12 cellular contexts compared by ENCODE assay signal in the genomic region with DNA sequence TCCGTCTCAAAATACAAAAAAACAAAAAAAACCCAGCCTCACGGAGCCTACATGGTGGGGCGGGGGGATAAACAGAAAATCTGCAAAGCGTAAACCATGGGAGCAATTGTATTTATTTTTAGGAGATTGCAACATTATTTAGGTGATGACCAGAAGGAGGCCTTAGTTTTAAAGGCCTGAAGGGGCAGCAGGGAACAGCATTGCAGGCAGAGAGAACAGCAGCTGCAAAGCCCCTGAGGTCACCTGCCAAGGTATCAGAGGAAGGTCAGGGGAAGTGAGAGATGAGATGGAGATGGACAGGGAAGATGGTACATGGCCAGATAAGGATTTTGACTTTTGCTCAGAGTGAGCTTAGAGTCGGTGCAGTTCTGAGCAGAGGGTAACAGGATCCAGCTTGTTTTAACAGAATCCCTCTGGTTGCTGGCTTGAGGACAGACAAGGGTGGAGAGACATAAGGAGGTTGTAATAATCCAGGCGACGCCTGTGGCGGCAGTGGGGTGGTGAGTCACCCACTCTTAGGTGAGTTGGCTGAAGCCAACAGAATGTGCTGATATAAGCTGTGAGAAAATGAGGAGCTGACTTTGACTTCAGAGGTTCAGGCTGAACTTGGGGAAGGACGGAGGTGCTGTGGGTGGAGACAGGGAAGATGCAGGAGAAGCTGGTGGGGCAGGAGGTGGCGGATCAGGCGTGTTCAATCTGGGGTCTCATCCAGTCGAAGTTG.
DNase-seq lines count a peak whose midpoint lies in the region; ATAC-seq and TF ChIP-seq lines count a peak whose summit lies in the region.
"Had no signal": no experiment of that assay in that cellular context is flagged by ENCODE, and none has a peak within 500 bp of the region (broad histone marks: within the 10 kb centered on the region; RNA-seq: fewer than 3 reads in every experiment).

No MANE protein-coding gene starts in this region.

- intact Hi-C loops in upper lobe of right lung (cut with DNase I) (no loop called here), left ventricle myocardium inferior (cut with micrococcal nuclease) (no loop called here)

- DNase-seq in NOMO-1 treated with DMSO at 0.1 percent for 48 hours (lab: John Stamatoyannopoulos, UW; ENCODE audit: unreplicated experiment) (peak; percentile 41), NOMO-1 treated with dmso at 0.1 percent for 144 hours (lab: John Stamatoyannopoulos, UW; ENCODE audit: unreplicated experiment) (no peak), WTC11 (ENCODE audit: low spot score) (no peak), kidney epithelial cell (ENCODE audit: low read depth) (peak; percentile 57), upper lobe of right lung (peak; percentile 75), left ventricle myocardium inferior (no peak), SKM-1 treated with dmso at 0.1 percent for 144 hours (lab: John Stamatoyannopoulos, UW; ENCODE audit: unreplicated experiment) (no peak)
- no peak for DNase-seq in activated T-cell treated with anti-CD3 and anti-CD28 coated beads, Interleukin-2, amount 50 U/mL, for 72 hours
- DNase-seq: activated CD4-positive, alpha-beta T cell treated with anti-CD3 and anti-CD28 coated beads, Interleukin-2, amount 50 U/mL, for 48 hours; gastrocnemius medialis; NCI-H1048 had no signal

- no peak for TF ChIP-seq CTCF in WTC11 (IDR thresholded peaks at IDR 0.05)
- TF ChIP-seq CTCF in kidney epithelial cell (IDR thresholded peaks at IDR 0.05; ENCODE audit: insufficient read depth, low read length, poor library complexity, severe bottlenecking), result no peak
- no peak for TF ChIP-seq CTCF in upper lobe of right lung (IDR thresholded peaks at IDR 0.05)
- no peak for TF ChIP-seq CTCF in left ventricle myocardium inferior (IDR thresholded peaks at IDR 0.05; ENCODE audit: borderline replicate concordance)

- peaks cover 2% of the 10 kb centered on the region; the same call in 1 of the 2 replicates for H3K4me1 Mint-ChIP-seq in WTC11
- H3K4me1 Mint-ChIP-seq in activated T-cell treated with anti-CD3 and anti-CD28 coated beads, Interleukin-2, amount 50 U/mL, for 72 hours (ENCODE audit: low read depth), result no peaks in the 10 kb centered on the region

- no peaks in the 10 kb centered on the region for H3K27me3 ChIP-seq in kidney epithelial cell (ENCODE audit: control insufficient read depth, insufficient read depth, low read length)
- H3K27me3 ChIP-seq in upper lobe of right lung, result no peaks in the 10 kb centered on the region
- H3K27me3 ChIP-seq in left ventricle myocardium inferior (ENCODE audit: low read depth), result no peaks in the 10 kb centered on the region
- H3K27me3 ChIP-seq: gastrocnemius medialis had no signal

- ATAC-seq in WTC11, result no peak
- ATAC-seq in upper lobe of right lung, result peak; percentile 82
- ATAC-seq in activated T-cell treated with anti-CD3 and anti-CD28 coated beads, Interleukin-2, amount 50 U/mL, for 72 hours (replicated peaks in 1 of 2), result no peak

- POLR2A ChIA-PET in WTC11 (lab: Charles Lee), result no interaction called here

- H3K36me3 Mint-ChIP-seq in WTC11, result peaks cover 12% of the 10 kb centered on the region
- H3K36me3 Mint-ChIP-seq in activated T-cell treated with anti-CD3 and anti-CD28 coated beads, Interleukin-2, amount 50 U/mL, for 72 hours (ENCODE audit: insufficient read depth in 2 of 2), result no peaks in the 10 kb centered on the region

- CTCF ChIA-PET in WTC11 (lab: Charles Lee), result interaction anchor here (0.6 to 1.1 kb wide), 2 partner anchors 9 to 52 kb away, joined by 4 to 7 read pairs; no protein-coding TSS in a partner anchor

- no peak overlapping the region for H3K4me3 Mint-ChIP-seq in WTC11
- no peak overlapping the region for H3K4me3 Mint-ChIP-seq in activated T-cell treated with anti-CD3 and anti-CD28 coated beads, Interleukin-2, amount 50 U/mL, for 72 hours

- H3K4me3 ChIP-seq in kidney epithelial cell (ENCODE audit: low read depth, low read length) (no peak overlapping the region), upper lobe of right lung (no peak overlapping the region), left ventricle myocardium inferior (no peak overlapping the region)
- H3K4me3 ChIP-seq: gastrocnemius medialis, thoracic aorta had no signal

- no peaks in the 10 kb centered on the region for H3K9me3 Mint-ChIP-seq in WTC11
- no peaks in the 10 kb centered on the region for H3K9me3 Mint-ChIP-seq in activated T-cell treated with anti-CD3 and anti-CD28 coated beads, Interleukin-2, amount 50 U/mL, for 72 hours

- H3K4me1 ChIP-seq in upper lobe of right lung (peaks cover 7% of the 10 kb centered on the region), left ventricle myocardium inferior (peaks cover 16% of the 10 kb centered on the region)

- no peaks in the 10 kb centered on the region for H3K27me3 Mint-ChIP-seq in WTC11 (ENCODE audit: low read depth)
- H3K27me3 Mint-ChIP-seq in activated T-cell treated with anti-CD3 and anti-CD28 coated beads, Interleukin-2, amount 50 U/mL, for 72 hours (ENCODE audit: low read depth), result no peaks in the 10 kb centered on the region

- peak overlapping the region; percentile 15 for H3K27ac Mint-ChIP-seq in WTC11
- no peak overlapping the region for H3K27ac Mint-ChIP-seq in activated T-cell treated with anti-CD3 and anti-CD28 coated beads, Interleukin-2, amount 50 U/mL, for 72 hours

- H3K9me3 ChIP-seq in upper lobe of right lung (no peaks in the 10 kb centered on the region), left ventricle myocardium inferior (replicated peaks) (no peaks in the 10 kb centered on the region)
- H3K9me3 ChIP-seq: gastrocnemius medialis, thoracic aorta had no signal

- H3K36me3 ChIP-seq in kidney epithelial cell (ENCODE audit: control insufficient read depth, insufficient read depth, low read length) (no peaks in the 10 kb centered on the region), upper lobe of right lung (no peaks in the 10 kb centered on the region), left ventricle myocardium inferior (peaks cover 5% of the 10 kb centered on the region)
- H3K36me3 ChIP-seq: gastrocnemius medialis, thoracic aorta had no signal

- no peak overlapping the region for H3K27ac ChIP-seq in upper lobe of right lung
- H3K27ac ChIP-seq in left ventricle myocardium inferior (replicated peaks), result no peak overlapping the region
- H3K27ac ChIP-seq: thoracic aorta had no signal

TF ChIP-seq in WTC11, 78 proteins besides CTCF, POLR2A, EP300 and RAD21 (continues in another document):
- TF ChIP-seq, protein P1, sequence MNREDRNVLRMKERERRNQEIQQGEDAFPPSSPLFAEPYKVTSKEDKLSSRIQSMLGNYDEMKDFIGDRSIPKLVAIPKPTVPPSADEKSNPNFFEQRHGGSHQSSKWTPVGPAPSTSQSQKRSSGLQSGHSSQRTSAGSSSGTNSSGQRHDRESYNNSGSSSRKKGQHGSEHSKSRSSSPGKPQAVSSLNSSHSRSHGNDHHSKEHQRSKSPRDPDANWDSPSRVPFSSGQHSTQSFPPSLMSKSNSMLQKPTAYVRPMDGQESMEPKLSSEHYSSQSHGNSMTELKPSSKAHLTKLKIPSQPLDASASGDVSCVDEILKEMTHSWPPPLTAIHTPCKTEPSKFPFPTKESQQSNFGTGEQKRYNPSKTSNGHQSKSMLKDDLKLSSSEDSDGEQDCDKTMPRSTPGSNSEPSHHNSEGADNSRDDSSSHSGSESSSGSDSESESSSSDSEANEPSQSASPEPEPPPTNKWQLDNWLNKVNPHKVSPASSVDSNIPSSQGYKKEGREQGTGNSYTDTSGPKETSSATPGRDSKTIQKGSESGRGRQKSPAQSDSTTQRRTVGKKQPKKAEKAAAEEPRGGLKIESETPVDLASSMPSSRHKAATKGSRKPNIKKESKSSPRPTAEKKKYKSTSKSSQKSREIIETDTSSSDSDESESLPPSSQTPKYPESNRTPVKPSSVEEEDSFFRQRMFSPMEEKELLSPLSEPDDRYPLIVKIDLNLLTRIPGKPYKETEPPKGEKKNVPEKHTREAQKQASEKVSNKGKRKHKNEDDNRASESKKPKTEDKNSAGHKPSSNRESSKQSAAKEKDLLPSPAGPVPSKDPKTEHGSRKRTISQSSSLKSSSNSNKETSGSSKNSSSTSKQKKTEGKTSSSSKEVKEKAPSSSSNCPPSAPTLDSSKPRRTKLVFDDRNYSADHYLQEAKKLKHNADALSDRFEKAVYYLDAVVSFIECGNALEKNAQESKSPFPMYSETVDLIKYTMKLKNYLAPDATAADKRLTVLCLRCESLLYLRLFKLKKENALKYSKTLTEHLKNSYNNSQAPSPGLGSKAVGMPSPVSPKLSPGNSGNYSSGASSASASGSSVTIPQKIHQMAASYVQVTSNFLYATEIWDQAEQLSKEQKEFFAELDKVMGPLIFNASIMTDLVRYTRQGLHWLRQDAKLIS (CRISPR knock-in tag; IDR thresholded peaks at IDR 0.05; ENCODE audit: borderline replicate concordance), result no peak
- TF ChIP-seq ZNF416 (CRISPR knock-in tag; IDR thresholded peaks at IDR 0.05), result no peak
- no peak for TF ChIP-seq ESRRA (CRISPR knock-in tag; IDR thresholded peaks at IDR 0.05; ENCODE audit: borderline replicate concordance)
- no peak for TF ChIP-seq CREM (CRISPR knock-in tag; IDR thresholded peaks at IDR 0.05)
- TF ChIP-seq ZNF263 (CRISPR knock-in tag; IDR thresholded peaks at IDR 0.05; ENCODE audit: low read depth), result no peak

Comparison
In these comparisons a context has a peak if more than half of its experiments do, and no peak if none do; other contexts are left out.
1. DNase-seq: peak in NOMO-1 treated with DMSO at 0.1 percent for 48 hours (single experiment), kidney epithelial cell (single experiment) and upper lobe of right lung (single experiment); none in NOMO-1 treated with dmso at 0.1 percent for 144 hours (single experiment), WTC11 (single experiment), left ventricle myocardium inferior (single experiment), SKM-1 treated with dmso at 0.1 percent for 144 hours (single experiment) and activated T-cell treated with anti-CD3 and anti-CD28 coated beads, Interleukin-2, amount 50 U/mL, for 72 hours (0 of 2).